Comparison of ENCODE assay signal across 1 cellular context in genomic region chr1:101309334-101310221, GRCh38.
TF ChIP-seq lines count a peak whose summit lies in the region.

No MANE protein-coding gene starts in this region.

TF ChIP-seq in GM12878, 131 proteins besides CTCF, POLR2A, EP300 and RAD21 (continued from another document and continues in another):
- TF ChIP-seq SMARCA5 (IDR thresholded peaks at IDR 0.05) (peak; percentile 73), ESRRA (IDR thresholded peaks at IDR 0.05; ENCODE audit: low read length) (no peak), CEBPZ (IDR thresholded peaks at IDR 0.05; ENCODE audit: low read depth, low read length) (no peak), PML (IDR thresholded peaks at IDR 0.05; ENCODE audit: low read length) (no peak), SREBF1 (IDR thresholded peaks at IDR 0.05; ENCODE audit: low read length) (no peak), PAX5 (IDR thresholded peaks at IDR 0.05; ENCODE audit: borderline replicate concordance, low read depth, low read length) (peak; percentile 87), NR2F1 (conservative IDR thresholded peaks at IDR 0.05) (peak; percentile 99), MTA3 (IDR thresholded peaks at IDR 0.05; ENCODE audit: borderline replicate concordance, low read length) (no peak), KLF5 (IDR thresholded peaks at IDR 0.05; ENCODE audit: partially characterized antibody) (peak; percentile 58), PAX8 (IDR thresholded peaks at IDR 0.05) (no peak), CEBPB (IDR thresholded peaks at IDR 0.05; ENCODE audit: borderline replicate concordance in 1 of 2, low read depth in 2 of 2, low read length in 2 of 2) (no peak), PRDM15 (CRISPR knock-in tag; IDR thresholded peaks at IDR 0.05) (no peak), POLR2AphosphoS2 (IDR thresholded peaks at IDR 0.05; ENCODE audit: low read depth, low read length) (0 out of 2 replicates have a peak, but pooled peaks have one; percentile 45), TBL1XR1 (IDR thresholded peaks at IDR 0.05; ENCODE audit: low read depth, low read length) (no peak), GABPA (IDR thresholded peaks at IDR 0.05; ENCODE audit: low read depth) (no peak), NR2C1 (IDR thresholded peaks at IDR 0.05) (peak; percentile 56), TCF7 (IDR thresholded peaks at IDR 0.05; ENCODE audit: borderline replicate concordance) (peak; percentile 75), YY1 (IDR thresholded peaks at IDR 0.05; ENCODE audit: low read depth, low read length) (peak; percentile 70; the same call in 1 of the 2 replicates), TCF3 (IDR thresholded peaks at IDR 0.05; ENCODE audit: borderline replicate concordance, insufficient read depth, low read depth, low read length) (no peak), STAT3 (IDR thresholded peaks at IDR 0.05; ENCODE audit: low read depth, low read length) (no peak), DPF2 (IDR thresholded peaks at IDR 0.05) (peak; percentile 99), ZZZ3 (IDR thresholded peaks at IDR 0.05; ENCODE audit: control insufficient read depth, insufficient read length, low read depth) (no peak), LARP7 (IDR thresholded peaks at IDR 0.05) (peak; percentile 46), IRF3 (IDR thresholded peaks at IDR 0.05) (no peak), RAD51 (IDR thresholded peaks at IDR 0.05) (peak; percentile 41), NFXL1 (IDR thresholded peaks at IDR 0.05; ENCODE audit: borderline replicate concordance) (no peak), ZNF274 (IDR thresholded peaks at IDR 0.05; ENCODE audit: insufficient read depth, insufficient read length) (no peak), GATAD2B (conservative IDR thresholded peaks at IDR 0.05; ENCODE audit: low read depth) (peak; percentile 99), ZBTB11 (CRISPR knock-in tag; IDR thresholded peaks at IDR 0.05) (no peak), TAF1 (IDR thresholded peaks at IDR 0.05; ENCODE audit: borderline replicate concordance, low read depth, low read length) (0 out of 2 replicates have a peak, but pooled peaks have one; percentile 54), ZNF207 (IDR thresholded peaks at IDR 0.05; ENCODE audit: borderline replicate concordance) (peak; percentile 61), MYB (IDR thresholded peaks at IDR 0.05; ENCODE audit: borderline replicate concordance, low read depth, low read length) (no peak), STAT1 (conservative IDR thresholded peaks at IDR 0.05) (no peak; the same call in 1 of the 2 replicates), ATF7 (IDR thresholded peaks at IDR 0.05; ENCODE audit: low read depth) (peak; percentile 73), ELK1 (IDR thresholded peaks at IDR 0.05; ENCODE audit: low read depth, low read length) (no peak), NFIC (IDR thresholded peaks at IDR 0.05; ENCODE audit: low read depth, low read length) (no peak), SP1 (IDR thresholded peaks at IDR 0.05; ENCODE audit: low read depth, low read length) (no peak), SIN3A (IDR thresholded peaks at IDR 0.05; ENCODE audit: low read depth, low read length) (no peak), CBFB (IDR thresholded peaks at IDR 0.05; ENCODE audit: low read depth) (no peak), CREM (IDR thresholded peaks at IDR 0.05; ENCODE audit: low read depth) (peak; percentile 87), SIX5 (IDR thresholded peaks at IDR 0.05; ENCODE audit: low read depth, low read length, severe bottlenecking) (no peak), ATF2 (IDR thresholded peaks at IDR 0.05; ENCODE audit: low read length) (no peak), NFYA (IDR thresholded peaks at IDR 0.05; ENCODE audit: borderline replicate concordance, low read depth, low read length) (no peak), SKIL (IDR thresholded peaks at IDR 0.05; ENCODE audit: low read depth, poor library complexity, severe bottlenecking) (peak; percentile 19), BMI1 (IDR thresholded peaks at IDR 0.05; ENCODE audit: borderline replicate concordance) (peak; percentile 74), CBX5 (IDR thresholded peaks at IDR 0.05; ENCODE audit: low read depth) (no peak), ZNF24 (IDR thresholded peaks at IDR 0.05) (no peak), CHD2 (IDR thresholded peaks at IDR 0.05; ENCODE audit: borderline replicate concordance, low read depth, low read length) (peak; percentile 73), SMAD1 (IDR thresholded peaks at IDR 0.05; ENCODE audit: low read depth, partially characterized antibody) (peak; percentile 56), WRNIP1 (IDR thresholded peaks at IDR 0.05; ENCODE audit: borderline replicate concordance, low read depth, low read length) (no peak), FOXK2 (IDR thresholded peaks at IDR 0.05) (no peak)
